9 cellular contexts compared by ENCODE assay signal in genomic region chr10:1049425-1049958, GRCh38. TPM values are rescaled to one million over a fixed set of nuclear protein-coding genes. Genes with fewer than 3 reads are reported as not detected.
A peak's percentile ranks its signal among the peaks of the same experiment; 100 is the strongest.
DNase-seq lines count a peak whose midpoint lies in the region; FAIRE-seq and TF ChIP-seq lines count a peak whose summit lies in the region.
"Had no signal": no experiment of that assay in that cellular context is flagged by ENCODE, and none has a peak within 500 bp of the region (broad histone marks: within the 10 kb centered on the region; RNA-seq: fewer than 3 reads in every experiment).

No MANE protein-coding gene starts in this region.

- peaks cover 75% of the 10 kb centered on the region for H3K79me2 ChIP-seq in keratinocyte (ENCODE audit: control insufficient read depth, insufficient read depth, low read length)

- FAIRE-seq in keratinocyte (lab: Jason Lieb, UNC): no peak

- H3K27me3 ChIP-seq in keratinocyte (ENCODE audit: control insufficient read depth, extremely low read depth, insufficient read depth, low read length): no peaks in the 10 kb centered on the region

- peak overlapping the region; percentile 72 for H3K4me2 ChIP-seq in keratinocyte (ENCODE audit: control insufficient read depth, extremely low read depth, insufficient read depth, low read depth, low read length)

- peaks cover 5 to 10% of the 10 kb centered on the region in 2 experiments for H3K36me3 ChIP-seq in keratinocyte (ENCODE audit: control insufficient read depth in 2 of 2, extremely low read depth in 1 of 2, insufficient read depth in 2 of 2, low read length in 2 of 2)

- peak overlapping the region; percentile 17 for H2AFZ ChIP-seq in keratinocyte (ENCODE audit: control insufficient read depth, low read length)

- H3K9me3 Mint-ChIP-seq in activated CD4-positive, alpha-beta T cell treated with anti-CD3 and anti-CD28 coated beads, Interleukin-2, amount 10 ng/mL, durations not matched to agents 7 days and 5 days: no peaks in the 10 kb centered on the region
- H3K9me3 Mint-ChIP-seq in activated T-helper 2 cell treated with anti-CD3 and anti-CD28 coated beads, Interferon-gamma antibody, Interleukin-2, Interleukin-4, amounts not matched to agents 10 μg/mL and 5 μg/mL and 100 μg/mL, durations not matched to agents 14 hours and 24 hours and 36 hours: no peaks in the 10 kb centered on the region

- dilution Hi-C loops in keratinocyte (cut with MboI; ENCODE audit: extremely low pct_ligation_motif_present, low sequenced_read_pairs): no loop called here

- H4K20me1 ChIP-seq in keratinocyte (ENCODE audit: control insufficient read depth, extremely low read depth, insufficient read depth, low read length): peaks cover 20% of the 10 kb centered on the region

- peak overlapping the region; percentile 90 to 96 (median 94) for H3K4me3 ChIP-seq in keratinocyte (ENCODE audit: control insufficient read depth in 2 of 3, extremely low read depth in 1 of 3, insufficient read depth in 2 of 3, low read depth in 1 of 3, low read length in 3 of 3)

- POLR2A ChIA-PET in activated CD4-positive, alpha-beta T cell treated with anti-CD3 and anti-CD28 coated beads, Interleukin-2, amount 10 ng/mL, durations not matched to agents 7 days and 5 days (lab: Charles Lee): interaction anchor here (0.7 to 1.0 kb wide), 3 partner anchors 8 to 63 kb away, joined by 3 read pairs; no protein-coding TSS in a partner anchor

- H3K9me3 ChIP-seq in keratinocyte (ENCODE audit: control insufficient read depth, low read depth, low read length): no peaks in the 10 kb centered on the region

- peaks cover 44% of the 10 kb centered on the region for H3K36me3 Mint-ChIP-seq in activated CD4-positive, alpha-beta T cell treated with anti-CD3 and anti-CD28 coated beads, Interleukin-2, amount 10 ng/mL, durations not matched to agents 7 days and 5 days (ENCODE audit: low read depth)
- H3K36me3 Mint-ChIP-seq in activated T-helper 2 cell treated with anti-CD3 and anti-CD28 coated beads, Interferon-gamma antibody, Interleukin-2, Interleukin-4, amounts not matched to agents 10 μg/mL and 5 μg/mL and 100 μg/mL, durations not matched to agents 14 hours and 24 hours and 36 hours (ENCODE audit: low read depth): peaks cover 81% of the 10 kb centered on the region

- H3K4me1 Mint-ChIP-seq in activated CD4-positive, alpha-beta T cell treated with anti-CD3 and anti-CD28 coated beads, Interleukin-2, amount 10 ng/mL, durations not matched to agents 7 days and 5 days: peaks cover 65% of the 10 kb centered on the region
- peaks cover 53% of the 10 kb centered on the region for H3K4me1 Mint-ChIP-seq in activated T-helper 2 cell treated with anti-CD3 and anti-CD28 coated beads, Interferon-gamma antibody, Interleukin-2, Interleukin-4, amounts not matched to agents 10 μg/mL and 5 μg/mL and 100 μg/mL, durations not matched to agents 14 hours and 24 hours and 36 hours (ENCODE audit: low read depth)

- no peaks in the 10 kb centered on the region for H3K9me1 ChIP-seq in keratinocyte (ENCODE audit: control insufficient read depth, extremely low read depth, insufficient read depth, low read length)

- peak overlapping the region; percentile 92 for H3K4me3 Mint-ChIP-seq in activated CD4-positive, alpha-beta T cell treated with anti-CD3 and anti-CD28 coated beads, Interleukin-2, amount 10 ng/mL, durations not matched to agents 7 days and 5 days
- H3K4me3 Mint-ChIP-seq in activated T-helper 2 cell treated with anti-CD3 and anti-CD28 coated beads, Interferon-gamma antibody, Interleukin-2, Interleukin-4, amounts not matched to agents 10 μg/mL and 5 μg/mL and 100 μg/mL, durations not matched to agents 14 hours and 24 hours and 36 hours (ENCODE audit: low read depth): peak overlapping the region; percentile 93

- peak overlapping the region; percentile 98 for H3K27ac Mint-ChIP-seq in activated CD4-positive, alpha-beta T cell treated with anti-CD3 and anti-CD28 coated beads, Interleukin-2, amount 10 ng/mL, durations not matched to agents 7 days and 5 days
- H3K27ac Mint-ChIP-seq in activated T-helper 2 cell treated with anti-CD3 and anti-CD28 coated beads, Interferon-gamma antibody, Interleukin-2, Interleukin-4, amounts not matched to agents 10 μg/mL and 5 μg/mL and 100 μg/mL, durations not matched to agents 14 hours and 24 hours and 36 hours: peak overlapping the region; percentile 94

- peak overlapping the region; percentile 93 for H3K9ac ChIP-seq in keratinocyte (ENCODE audit: control insufficient read depth, extremely low read depth, insufficient read depth, low read length)

- no peak for DNase-seq in activated CD4-positive, alpha-beta T cell treated with anti-CD3 and anti-CD28 coated beads, Interleukin-2, amount 10 ng/mL, durations not matched to agents 7 days and 5 days
- no peak for DNase-seq in activated CD4-positive, alpha-beta T cell treated with anti-CD3 and anti-CD28 coated beads, Interleukin-2, amount 50 U/mL, for 48 hours
- no peak for DNase-seq in activated T-helper 2 cell treated with anti-CD3 and anti-CD28 coated beads, Interferon-gamma antibody, Interleukin-2, Interleukin-4, amounts not matched to agents 10 μg/mL and 5 μg/mL and 100 μg/mL, durations not matched to agents 14 hours and 24 hours and 36 hours (ENCODE audit: low spot score)
- DNase-seq in keratinocyte (ENCODE audit: low read depth, low spot score) (no peak), DMS 273 treated with DMSO at 0.1 percent for 48 hours (lab: John Stamatoyannopoulos, UW) (no peak), T-helper 9 cell (no peak), pons (ENCODE audit: low spot score) (no peak)

- CTCF ChIA-PET in activated CD4-positive, alpha-beta T cell treated with anti-CD3 and anti-CD28 coated beads, Interleukin-2, amount 10 ng/mL, durations not matched to agents 7 days and 5 days (lab: Charles Lee): interaction anchor here (0.9 to 1.6 kb wide), 3 partner anchors 19 to 61 kb away, joined by 3 read pairs; partner anchors contain the start of gene GTPBP4

- peaks cover 41% of the 10 kb centered on the region for H3K4me1 ChIP-seq in keratinocyte (ENCODE audit: control insufficient read depth, extremely low read depth, insufficient read depth, low read length)

- intact Hi-C loops in activated T-helper 2 cell treated with anti-CD3 and anti-CD28 coated beads, Interferon-gamma antibody, Interleukin-2, Interleukin-4, amounts not matched to agents 10 μg/mL and 5 μg/mL and 100 μg/mL, durations not matched to agents 14 hours and 24 hours and 36 hours (cut with micrococcal nuclease): loop anchor here (1.0 to 2.0 kb wide), 2 partner anchors 61 to 118 kb away; partner anchors contain the start of genes GTPBP4 and LARP4B

- TF ChIP-seq CTCF in keratinocyte (optimal IDR thresholded peaks at IDR 0.05 in 1 of 3, IDR thresholded peaks at IDR 0.05 in 1 of 3, conservative IDR thresholded peaks at IDR 0.05 in 1 of 3; ENCODE audit: extremely low read depth in 1 of 3, insufficient read depth in 2 of 3, low read length in 3 of 3): no peak

- H3K27ac ChIP-seq in keratinocyte (ENCODE audit: control insufficient read depth, insufficient read depth, low read length) (peak overlapping the region; percentile 95), temporal lobe (ENCODE audit: low read depth, low read length) (peak overlapping the region; percentile 100)

- H3K27me3 Mint-ChIP-seq in activated CD4-positive, alpha-beta T cell treated with anti-CD3 and anti-CD28 coated beads, Interleukin-2, amount 10 ng/mL, durations not matched to agents 7 days and 5 days: no peaks in the 10 kb centered on the region
- H3K27me3 Mint-ChIP-seq in activated T-helper 2 cell treated with anti-CD3 and anti-CD28 coated beads, Interferon-gamma antibody, Interleukin-2, Interleukin-4, amounts not matched to agents 10 μg/mL and 5 μg/mL and 100 μg/mL, durations not matched to agents 14 hours and 24 hours and 36 hours (ENCODE audit: low read depth): no peaks in the 10 kb centered on the region

RNA-seq across cellular contexts. Expression of gene IDI1, which starts 0.6 kb away (rescaled TPM):
- 10 to 100 TPM; 44.6 to 47.1 TPM for total RNA-seq in activated CD4-positive, alpha-beta T cell treated with anti-CD3 and anti-CD28 coated beads, Interleukin-2, amount 10 ng/mL, durations not matched to agents 7 days and 5 days
- 80.1 and 89.6 TPM in 2 replicates for total RNA-seq in activated T-helper 2 cell treated with anti-CD3 and anti-CD28 coated beads, Interferon-gamma antibody, Interleukin-2, Interleukin-4, amounts not matched to agents 10 μg/mL and 5 μg/mL and 100 μg/mL, durations not matched to agents 14 hours and 24 hours and 36 hours
- polyA plus RNA-seq in keratinocyte: 140 to 298 TPM (median 172 TPM) in 3 replicates
- 61.0 TPM for polyA plus RNA-seq in keratinocyte (2011; ENCODE audit: low read depth)
- 91.1 and 171 TPM in 2 replicates for polyA plus RNA-seq in keratinocyte (2011; cell fraction: cytosol; rRNA removed)
- 319 and 386 TPM in 2 replicates for polyA plus RNA-seq in keratinocyte (2011; cell fraction: nucleus; rRNA removed)
- 85.7 and 143 TPM in 2 replicates for polyA plus RNA-seq in keratinocyte (2012; ENCODE audit: low replicate concordance)
- 21.3 to 110 TPM (median 63.5 TPM) in 3 replicates for polyA minus RNA-seq in keratinocyte
- polyA minus RNA-seq in keratinocyte (2011; cell fraction: cytosol; rRNA and poly(A)+ RNA removed): 48.2 TPM
- polyA minus RNA-seq in keratinocyte (2011; cell fraction: nucleus; rRNA and poly(A)+ RNA removed): 107 and 178 TPM in 2 replicates
- total RNA-seq in temporal lobe: 118 TPM

RNA-seq across cellular contexts. Expression of gene WDR37, which starts 6.7 kb away (rescaled TPM):
- total RNA-seq in activated CD4-positive, alpha-beta T cell treated with anti-CD3 and anti-CD28 coated beads, Interleukin-2, amount 10 ng/mL, durations not matched to agents 7 days and 5 days: 10 to 100 TPM; 31.9 to 35.0 TPM
- total RNA-seq in activated T-helper 2 cell treated with anti-CD3 and anti-CD28 coated beads, Interferon-gamma antibody, Interleukin-2, Interleukin-4, amounts not matched to agents 10 μg/mL and 5 μg/mL and 100 μg/mL, durations not matched to agents 14 hours and 24 hours and 36 hours: 17.0 and 18.9 TPM in 2 replicates
- 13.1 to 22.8 TPM (median 16.0 TPM) in 3 replicates for polyA plus RNA-seq in keratinocyte
- 19.2 TPM for polyA plus RNA-seq in keratinocyte (2011; ENCODE audit: low read depth)
- polyA plus RNA-seq in keratinocyte (2011; cell fraction: cytosol; rRNA removed): 14.9 and 17.7 TPM in 2 replicates
- 39.3 and 39.4 TPM in 2 replicates for polyA plus RNA-seq in keratinocyte (2011; cell fraction: nucleus; rRNA removed)
- polyA plus RNA-seq in keratinocyte (2012; ENCODE audit: low replicate concordance): 11.0 and 16.4 TPM in 2 replicates
- 40.9 to 73.3 TPM (median 46.3 TPM) in 3 replicates for polyA minus RNA-seq in keratinocyte
- 22.4 TPM for polyA minus RNA-seq in keratinocyte (2011; cell fraction: cytosol; rRNA and poly(A)+ RNA removed)
- 27.2 and 45.2 TPM in 2 replicates for polyA minus RNA-seq in keratinocyte (2011; cell fraction: nucleus; rRNA and poly(A)+ RNA removed)
- 28.3 TPM for total RNA-seq in temporal lobe

RNA-seq across cellular contexts. Expression of gene IDI2, which starts 23.8 kb away (rescaled TPM):
- total RNA-seq in activated CD4-positive, alpha-beta T cell treated with anti-CD3 and anti-CD28 coated beads, Interleukin-2, amount 10 ng/mL, durations not matched to agents 7 days and 5 days: not detected
- not detected in 2 replicates for total RNA-seq in activated T-helper 2 cell treated with anti-CD3 and anti-CD28 coated beads, Interferon-gamma antibody, Interleukin-2, Interleukin-4, amounts not matched to agents 10 μg/mL and 5 μg/mL and 100 μg/mL, durations not matched to agents 14 hours and 24 hours and 36 hours
- not detected in 3 replicates for polyA plus RNA-seq in keratinocyte
- polyA plus RNA-seq in keratinocyte (2011; ENCODE audit: low read depth): not detected
- polyA plus RNA-seq in keratinocyte (2011; cell fraction: cytosol; rRNA removed): not detected in 2 replicates
- not detected in 2 replicates for polyA plus RNA-seq in keratinocyte (2011; cell fraction: nucleus; rRNA removed)
- not detected in 2 replicates for polyA plus RNA-seq in keratinocyte (2012; ENCODE audit: low replicate concordance)
- not detected in 3 replicates for polyA minus RNA-seq in keratinocyte
- polyA minus RNA-seq in keratinocyte (2011; cell fraction: cytosol; rRNA and poly(A)+ RNA removed): not detected
- not detected in 2 replicates for polyA minus RNA-seq in keratinocyte (2011; cell fraction: nucleus; rRNA and poly(A)+ RNA removed)
- not detected for total RNA-seq in temporal lobe
- total RNA-seq: Daoy had no signal
